ENCODE assay signal across 1 cellular context in the genomic region with DNA sequence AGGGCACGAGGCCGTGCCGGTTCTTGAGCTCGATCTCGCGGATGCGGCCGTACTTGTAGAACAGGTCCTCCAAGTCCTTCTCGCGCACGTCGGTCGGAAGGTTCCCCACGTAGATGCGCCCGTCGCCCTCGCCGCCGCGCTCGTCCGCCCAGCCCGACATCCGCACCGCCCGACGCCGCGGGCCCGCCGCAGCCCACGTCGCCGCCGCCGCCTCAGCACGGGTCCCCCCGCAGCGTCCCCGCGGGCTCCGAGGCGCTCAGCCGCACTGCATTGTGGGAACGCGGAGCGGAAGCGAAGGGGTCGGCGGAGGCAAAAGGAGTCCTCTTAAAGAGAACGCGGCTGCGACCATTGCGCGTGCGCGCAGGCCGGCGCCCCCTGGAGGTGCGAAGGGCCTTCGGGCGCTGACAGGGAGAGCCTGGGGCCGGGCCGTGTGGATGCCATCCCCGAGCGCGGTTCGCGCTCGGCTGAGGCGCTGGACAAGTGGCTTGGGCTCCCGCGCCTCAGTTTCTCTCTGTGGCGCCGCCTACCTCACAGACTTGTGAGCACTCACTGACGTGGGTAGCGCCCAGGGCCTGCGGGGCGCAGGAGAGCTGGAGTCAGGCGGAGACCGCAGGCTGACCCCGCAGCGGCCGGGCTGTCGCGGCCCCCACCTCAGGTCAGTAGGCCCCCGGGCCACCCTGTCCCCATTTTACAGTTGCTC.
A peak's percentile ranks its signal among the peaks of the same experiment; 100 is the strongest.
TF ChIP-seq lines count a peak whose summit lies in the region.

Gene SRSF9 (minus strand): TSS at position 299 of the 700 bp plus-strand sequence. CDS start 139 bp downstream, at position 160.

TF ChIP-seq in HepG2, 621 proteins besides CTCF, POLR2A, EP300 and RAD21 (continued from another document and continues in another):
- TF ChIP-seq AHDC1 (CRISPR knock-in tag; IDR thresholded peaks at IDR 0.05; ENCODE audit: borderline replicate concordance) (no peak), DBP (CRISPR knock-in tag; IDR thresholded peaks at IDR 0.05; ENCODE audit: not compliant biosample characterization) (no peak), ZNF451 (CRISPR knock-in tag; IDR thresholded peaks at IDR 0.05) (no peak; the same call in 1 of the 2 replicates), NFIB (CRISPR knock-in tag; IDR thresholded peaks at IDR 0.05; ENCODE audit: borderline replicate concordance) (no peak), SRSF4 (IDR thresholded peaks at IDR 0.05; ENCODE audit: low read depth, low read length, poor library complexity, severe bottlenecking) (no peak), RNF2 (conservative IDR thresholded peaks at IDR 0.05; ENCODE audit: low read depth) (peak; percentile 82; the same call in 1 of the 2 replicates), ZNF891 (CRISPR knock-in tag; IDR thresholded peaks at IDR 0.05) (peak; percentile 76; the same call in 1 of the 2 replicates), ZNF563 (CRISPR knock-in tag; IDR thresholded peaks at IDR 0.05) (peak; percentile 88), KLF12 (CRISPR knock-in tag; IDR thresholded peaks at IDR 0.05; ENCODE audit: borderline replicate concordance) (no peak), SP140L (CRISPR knock-in tag; IDR thresholded peaks at IDR 0.05; ENCODE audit: borderline replicate concordance) (0 out of 2 replicates have a peak, but pooled peaks have one; percentile 32), GMEB2 (CRISPR knock-in tag; IDR thresholded peaks at IDR 0.05; ENCODE audit: low read depth) (peak; percentile 45; the same call in 1 of the 2 replicates), ZNF468 (CRISPR knock-in tag; IDR thresholded peaks at IDR 0.05) (no peak), ZNF776 (CRISPR knock-in tag; IDR thresholded peaks at IDR 0.05) (no peak), REXO4 (CRISPR knock-in tag; IDR thresholded peaks at IDR 0.05; ENCODE audit: borderline replicate concordance) (no peak), SMAD1 (CRISPR knock-in tag; IDR thresholded peaks at IDR 0.05; ENCODE audit: borderline replicate concordance, low read depth) (peak; percentile 69; the same call in 1 of the 2 replicates), BCLAF1 (IDR thresholded peaks at IDR 0.05) (no peak), RFX1 (IDR thresholded peaks at IDR 0.05) (no peak), ZNF550 (CRISPR knock-in tag; IDR thresholded peaks at IDR 0.05; ENCODE audit: borderline replicate concordance) (no peak), GATA4 (IDR thresholded peaks at IDR 0.05; ENCODE audit: borderline replicate concordance, low read depth) (no peak), EEA1 (CRISPR knock-in tag; IDR thresholded peaks at IDR 0.05; ENCODE audit: borderline replicate concordance) (no peak), SNAPC2 (CRISPR knock-in tag; IDR thresholded peaks at IDR 0.05) (no peak), ZNF619 (CRISPR knock-in tag; IDR thresholded peaks at IDR 0.05) (no peak), MEF2D (CRISPR knock-in tag; IDR thresholded peaks at IDR 0.05) (0 out of 2 replicates have a peak, but pooled peaks have one; percentile 34), ZNF780A (CRISPR knock-in tag; IDR thresholded peaks at IDR 0.05) (no peak), SOX6 (IDR thresholded peaks at IDR 0.05) (no peak), SOX6 (CRISPR knock-in tag; IDR thresholded peaks at IDR 0.05) (peak; percentile 39), MYNN (CRISPR knock-in tag; IDR thresholded peaks at IDR 0.05; ENCODE audit: low read depth) (no peak), FOXJ3 (CRISPR knock-in tag; IDR thresholded peaks at IDR 0.05; ENCODE audit: borderline replicate concordance) (no peak), ZNF235 (CRISPR knock-in tag; IDR thresholded peaks at IDR 0.05; ENCODE audit: borderline replicate concordance) (no peak), ZNF775 (CRISPR knock-in tag; IDR thresholded peaks at IDR 0.05; ENCODE audit: borderline replicate concordance) (no peak), ZNF749 (CRISPR knock-in tag; IDR thresholded peaks at IDR 0.05; ENCODE audit: borderline replicate concordance) (0 out of 2 replicates have a peak, but pooled peaks have one; percentile 28), TCF7L2 (IDR thresholded peaks at IDR 0.05; ENCODE audit: low read depth, low read length) (no peak), HES4 (CRISPR knock-in tag; IDR thresholded peaks at IDR 0.05; ENCODE audit: borderline replicate concordance) (peak; percentile 90)
- TF ChIP-seq, protein P1, sequence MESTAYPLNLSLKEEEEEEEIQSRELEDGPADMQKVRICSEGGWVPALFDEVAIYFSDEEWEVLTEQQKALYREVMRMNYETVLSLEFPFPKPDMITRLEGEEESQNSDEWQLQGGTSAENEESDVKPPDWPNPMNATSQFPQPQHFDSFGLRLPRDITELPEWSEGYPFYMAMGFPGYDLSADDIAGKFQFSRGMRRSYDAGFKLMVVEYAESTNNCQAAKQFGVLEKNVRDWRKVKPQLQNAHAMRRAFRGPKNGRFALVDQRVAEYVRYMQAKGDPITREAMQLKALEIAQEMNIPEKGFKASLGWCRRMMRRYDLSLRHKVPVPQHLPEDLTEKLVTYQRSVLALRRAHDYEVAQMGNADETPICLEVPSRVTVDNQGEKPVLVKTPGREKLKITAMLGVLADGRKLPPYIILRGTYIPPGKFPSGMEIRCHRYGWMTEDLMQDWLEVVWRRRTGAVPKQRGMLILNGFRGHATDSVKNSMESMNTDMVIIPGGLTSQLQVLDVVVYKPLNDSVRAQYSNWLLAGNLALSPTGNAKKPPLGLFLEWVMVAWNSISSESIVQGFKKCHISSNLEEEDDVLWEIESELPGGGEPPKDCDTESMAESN (CRISPR knock-in tag; conservative IDR thresholded peaks at IDR 0.05), result peak; percentile 56; the same call in 1 of the 2 replicates
- TF ChIP-seq, protein P2, sequence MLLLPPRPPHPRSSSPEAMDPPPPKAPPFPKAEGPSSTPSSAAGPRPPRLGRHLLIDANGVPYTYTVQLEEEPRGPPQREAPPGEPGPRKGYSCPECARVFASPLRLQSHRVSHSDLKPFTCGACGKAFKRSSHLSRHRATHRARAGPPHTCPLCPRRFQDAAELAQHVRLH (CRISPR knock-in tag; IDR thresholded peaks at IDR 0.05; ENCODE audit: borderline replicate concordance, low read depth), result peak; percentile 92
- TF ChIP-seq, protein P3, sequence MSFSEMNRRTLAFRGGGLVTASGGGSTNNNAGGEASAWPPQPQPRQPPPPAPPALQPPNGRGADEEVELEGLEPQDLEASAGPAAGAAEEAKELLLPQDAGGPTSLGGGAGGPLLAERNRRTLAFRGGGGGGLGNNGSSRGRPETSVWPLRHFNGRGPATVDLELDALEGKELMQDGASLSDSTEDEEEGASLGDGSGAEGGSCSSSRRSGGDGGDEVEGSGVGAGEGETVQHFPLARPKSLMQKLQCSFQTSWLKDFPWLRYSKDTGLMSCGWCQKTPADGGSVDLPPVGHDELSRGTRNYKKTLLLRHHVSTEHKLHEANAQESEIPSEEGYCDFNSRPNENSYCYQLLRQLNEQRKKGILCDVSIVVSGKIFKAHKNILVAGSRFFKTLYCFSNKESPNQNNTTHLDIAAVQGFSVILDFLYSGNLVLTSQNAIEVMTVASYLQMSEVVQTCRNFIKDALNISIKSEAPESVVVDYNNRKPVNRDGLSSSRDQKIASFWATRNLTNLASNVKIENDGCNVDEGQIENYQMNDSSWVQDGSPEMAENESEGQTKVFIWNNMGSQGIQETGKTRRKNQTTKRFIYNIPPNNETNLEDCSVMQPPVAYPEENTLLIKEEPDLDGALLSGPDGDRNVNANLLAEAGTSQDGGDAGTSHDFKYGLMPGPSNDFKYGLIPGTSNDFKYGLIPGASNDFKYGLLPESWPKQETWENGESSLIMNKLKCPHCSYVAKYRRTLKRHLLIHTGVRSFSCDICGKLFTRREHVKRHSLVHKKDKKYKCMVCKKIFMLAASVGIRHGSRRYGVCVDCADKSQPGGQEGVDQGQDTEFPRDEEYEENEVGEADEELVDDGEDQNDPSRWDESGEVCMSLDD (CRISPR knock-in tag; IDR thresholded peaks at IDR 0.05; ENCODE audit: borderline replicate concordance), result no peak
- TF ChIP-seq, protein P4, sequence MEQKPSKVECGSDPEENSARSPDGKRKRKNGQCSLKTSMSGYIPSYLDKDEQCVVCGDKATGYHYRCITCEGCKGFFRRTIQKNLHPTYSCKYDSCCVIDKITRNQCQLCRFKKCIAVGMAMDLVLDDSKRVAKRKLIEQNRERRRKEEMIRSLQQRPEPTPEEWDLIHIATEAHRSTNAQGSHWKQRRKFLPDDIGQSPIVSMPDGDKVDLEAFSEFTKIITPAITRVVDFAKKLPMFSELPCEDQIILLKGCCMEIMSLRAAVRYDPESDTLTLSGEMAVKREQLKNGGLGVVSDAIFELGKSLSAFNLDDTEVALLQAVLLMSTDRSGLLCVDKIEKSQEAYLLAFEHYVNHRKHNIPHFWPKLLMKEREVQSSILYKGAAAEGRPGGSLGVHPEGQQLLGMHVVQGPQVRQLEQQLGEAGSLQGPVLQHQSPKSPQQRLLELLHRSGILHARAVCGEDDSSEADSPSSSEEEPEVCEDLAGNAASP (CRISPR knock-in tag; IDR thresholded peaks at IDR 0.05; ENCODE audit: borderline replicate concordance), result peak; percentile 63; the same call in 1 of the 2 replicates
- TF ChIP-seq, protein P5, sequence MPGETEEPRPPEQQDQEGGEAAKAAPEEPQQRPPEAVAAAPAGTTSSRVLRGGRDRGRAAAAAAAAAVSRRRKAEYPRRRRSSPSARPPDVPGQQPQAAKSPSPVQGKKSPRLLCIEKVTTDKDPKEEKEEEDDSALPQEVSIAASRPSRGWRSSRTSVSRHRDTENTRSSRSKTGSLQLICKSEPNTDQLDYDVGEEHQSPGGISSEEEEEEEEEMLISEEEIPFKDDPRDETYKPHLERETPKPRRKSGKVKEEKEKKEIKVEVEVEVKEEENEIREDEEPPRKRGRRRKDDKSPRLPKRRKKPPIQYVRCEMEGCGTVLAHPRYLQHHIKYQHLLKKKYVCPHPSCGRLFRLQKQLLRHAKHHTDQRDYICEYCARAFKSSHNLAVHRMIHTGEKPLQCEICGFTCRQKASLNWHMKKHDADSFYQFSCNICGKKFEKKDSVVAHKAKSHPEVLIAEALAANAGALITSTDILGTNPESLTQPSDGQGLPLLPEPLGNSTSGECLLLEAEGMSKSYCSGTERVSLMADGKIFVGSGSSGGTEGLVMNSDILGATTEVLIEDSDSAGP (CRISPR knock-in tag; IDR thresholded peaks at IDR 0.05; ENCODE audit: borderline replicate concordance), result peak; percentile 99
